In the genomic region with DNA sequence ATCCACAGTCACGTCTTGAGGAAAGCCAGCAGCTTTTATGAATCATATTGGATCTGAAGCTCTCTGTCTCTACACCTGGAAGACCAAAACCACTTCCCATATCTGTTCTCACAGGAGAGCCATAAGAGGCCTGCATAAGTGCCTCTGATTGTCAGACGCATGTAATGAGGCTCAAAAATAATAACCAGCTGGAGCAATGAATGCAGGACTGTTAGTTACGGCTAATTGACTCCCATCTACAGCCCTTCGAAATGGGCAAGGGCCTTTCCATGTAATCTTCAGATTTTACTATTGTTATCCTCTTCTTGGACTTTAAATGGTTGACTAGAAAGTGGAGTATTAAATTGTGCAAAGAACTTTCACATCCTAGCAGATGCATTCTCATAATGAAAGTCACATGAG, we compare ENCODE assay signal across 1 cellular context.
TF ChIP-seq lines count a peak whose summit lies in the region.

No MANE protein-coding gene starts in this region.

TF ChIP-seq in IMR-90, 13 proteins besides CTCF, POLR2A, EP300 and RAD21 (continued from another document):
- no peak for TF ChIP-seq RFX5 (IDR thresholded peaks at IDR 0.05; ENCODE audit: low read depth, low read length)
- TF ChIP-seq, protein P1, sequence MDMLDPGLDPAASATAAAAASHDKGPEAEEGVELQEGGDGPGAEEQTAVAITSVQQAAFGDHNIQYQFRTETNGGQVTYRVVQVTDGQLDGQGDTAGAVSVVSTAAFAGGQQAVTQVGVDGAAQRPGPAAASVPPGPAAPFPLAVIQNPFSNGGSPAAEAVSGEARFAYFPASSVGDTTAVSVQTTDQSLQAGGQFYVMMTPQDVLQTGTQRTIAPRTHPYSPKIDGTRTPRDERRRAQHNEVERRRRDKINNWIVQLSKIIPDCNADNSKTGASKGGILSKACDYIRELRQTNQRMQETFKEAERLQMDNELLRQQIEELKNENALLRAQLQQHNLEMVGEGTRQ (IDR thresholded peaks at IDR 0.05; ENCODE audit: low read depth, low read length): no peak
- TF ChIP-seq SMC3 (IDR thresholded peaks at IDR 0.05; ENCODE audit: low read depth, low read length): no peak
